8 cellular contexts compared by ENCODE assay signal in the genomic region with DNA sequence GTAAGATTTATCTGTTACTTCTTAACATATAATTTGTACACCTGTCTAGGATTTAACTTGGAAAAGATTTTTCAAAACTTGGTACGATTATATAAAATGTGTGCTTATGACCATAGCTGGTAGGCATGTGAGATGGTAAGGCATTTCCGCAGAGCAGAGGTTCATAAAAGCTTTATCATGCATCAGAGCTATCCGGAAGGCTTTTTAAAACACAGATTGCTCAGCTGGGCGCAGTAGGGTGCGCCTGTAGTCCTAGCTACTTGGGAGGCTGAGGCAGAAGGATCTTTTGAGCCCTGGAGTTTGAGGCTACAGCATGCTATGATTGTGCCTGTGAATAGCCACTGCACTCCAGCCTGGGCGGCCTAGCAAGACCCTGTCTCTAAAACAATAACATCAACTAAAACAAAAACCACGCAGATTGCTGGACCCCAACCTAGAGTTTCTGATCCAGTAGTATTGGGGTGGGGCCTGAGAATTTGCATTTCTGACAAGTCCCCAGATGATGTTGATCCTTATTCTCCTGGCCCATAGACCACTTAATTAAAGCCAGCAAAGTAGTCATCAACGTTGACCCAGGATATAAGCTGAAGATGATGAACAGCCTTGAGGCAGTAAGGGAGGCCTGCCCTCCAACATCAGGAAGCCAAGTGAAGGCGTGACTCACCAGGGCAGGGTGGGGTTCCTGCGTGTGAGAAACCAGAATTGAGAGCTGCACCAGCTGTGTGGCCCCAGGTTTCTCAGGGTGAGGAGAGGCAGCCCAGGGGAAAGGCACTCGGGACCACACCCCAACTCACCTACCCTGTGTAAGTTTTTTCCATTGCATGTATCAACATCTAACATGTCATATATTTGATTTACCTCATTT. TPM values are rescaled to one million over a fixed set of nuclear protein-coding genes. Genes with fewer than 3 reads are reported as not detected.
DNase-seq lines count a peak whose midpoint lies in the region; ATAC-seq and TF ChIP-seq lines count a peak whose summit lies in the region.

No MANE protein-coding gene starts in this region.

- H2AFZ ChIP-seq in Loucy (ENCODE audit: low read length): peak overlapping the region; percentile 17

- H3K4me3 ChIP-seq in Loucy (ENCODE audit: low read length, poor library complexity, severe bottlenecking) (no peak overlapping the region), fibroblast of pulmonary artery (replicated peaks; ENCODE audit: low read depth, low read length) (peak overlapping the region; percentile 24), vagina (no peak overlapping the region)

- H3K36me3 ChIP-seq in Loucy (ENCODE audit: insufficient read depth, low read length): no peaks in the 10 kb centered on the region
- no peaks in the 10 kb centered on the region for H3K36me3 ChIP-seq in vagina

- intact Hi-C loops in vagina (cut with DNase I): loop anchor here (10.0 kb wide), 1 partner anchor 101 kb away; a partner anchor contains a TSS

- no peak for TF ChIP-seq CTCF in Loucy (conservative IDR thresholded peaks at IDR 0.05; ENCODE audit: low read length)
- TF ChIP-seq CTCF in fibroblast of pulmonary artery (IDR thresholded peaks at IDR 0.05; ENCODE audit: low read length, missing control alignments): no peak
- no peak for TF ChIP-seq CTCF in vagina (IDR thresholded peaks at IDR 0.05)

- no peaks in the 10 kb centered on the region for H3K27me3 ChIP-seq in Loucy (ENCODE audit: insufficient read depth, low read length, poor library complexity, severe bottlenecking)
- no peaks in the 10 kb centered on the region for H3K27me3 ChIP-seq in vagina

- H3K79me2 ChIP-seq in Loucy (ENCODE audit: insufficient read depth, low read length): no peaks in the 10 kb centered on the region

- H3K27ac ChIP-seq in vagina (no peak overlapping the region), caudate nucleus (ENCODE audit: low read depth, low read length) (no peak overlapping the region)

- no peaks in the 10 kb centered on the region for H4K20me1 ChIP-seq in Loucy (ENCODE audit: insufficient read depth, low read length, poor library complexity, severe bottlenecking)

- H3K4me2 ChIP-seq in Loucy (ENCODE audit: low read depth, low read length, poor library complexity, severe bottlenecking): peak overlapping the region; percentile 19

- H3F3A ChIP-seq in Loucy (ENCODE audit: low read depth): no peaks in the 10 kb centered on the region

- no peak overlapping the region for H3K9ac ChIP-seq in Loucy (ENCODE audit: low read depth, low read length, poor library complexity, severe bottlenecking)

- no peaks in the 10 kb centered on the region for H3K9me3 ChIP-seq in Loucy (ENCODE audit: insufficient read depth, low read depth, low read length)
- H3K9me3 ChIP-seq in vagina: no peaks in the 10 kb centered on the region

- DNase-seq in activated CD8-positive, alpha-beta memory T cell treated with anti-CD3 and anti-CD28 coated beads, Interleukin-2, amount 50 U/mL, for 4 hours: peak; percentile 79
- DNase-seq in fibroblast of pulmonary artery (ENCODE audit: low read depth) (peak; percentile 76), vagina (ENCODE audit: extremely low spot score in 2 of 2) (no peak), caudate nucleus (lab: John Stamatoyannopoulos, UW) (no peak)
- peak; percentile 57 to 80 for DNase-seq in stimulated activated CD4-positive, alpha-beta T cell treated with anti-CD3 and anti-CD28 coated beads, Interleukin-4, amount 100 ng/mL, for 4 hours

- no peaks in the 10 kb centered on the region for H3K9me2 ChIP-seq in Loucy (replicated peaks; ENCODE audit: low read depth, low read length)

- ATAC-seq in GM19452 (IDR thresholded peaks at IDR 0.05; ENCODE audit: unreplicated experiment) (peak; percentile 77), HG02759 (IDR thresholded peaks at IDR 0.05; ENCODE audit: unreplicated experiment) (no peak)

- peaks cover 15% of the 10 kb centered on the region for H3K4me1 ChIP-seq in Loucy (ENCODE audit: insufficient read depth, low read length, poor library complexity, severe bottlenecking)
- H3K4me1 ChIP-seq in vagina: peaks cover 20% of the 10 kb centered on the region

- TF ChIP-seq POLR2A in vagina (IDR thresholded peaks at IDR 0.05): no peak

RNA-seq across cellular contexts. Expression of a gene that starts 21.6 kb away (rescaled TPM):
- 36.6 TPM for total RNA-seq in vagina

RNA-seq across cellular contexts. Expression of a gene that starts 39.7 kb away (rescaled TPM):
- total RNA-seq in vagina: 30.7 TPM

Comparison
In these comparisons a context has a peak if more than half of its experiments do, and no peak if none do; other contexts are left out.
1. DNase-seq: peak in activated CD8-positive, alpha-beta memory T cell treated with anti-CD3 and anti-CD28 coated beads, Interleukin-2, amount 50 U/mL, for 4 hours (single experiment), fibroblast of pulmonary artery (single experiment) and stimulated activated CD4-positive, alpha-beta T cell treated with anti-CD3 and anti-CD28 coated beads, Interleukin-4, amount 100 ng/mL, for 4 hours (2 of 2); none in vagina (0 of 2) and caudate nucleus (0 of 61).